Comparison of ENCODE assay signal across 21 cellular contexts in genomic region chr19:38892841-38893240, GRCh38. TPM values are rescaled to one million over a fixed set of nuclear protein-coding genes. Genes with fewer than 3 reads are reported as not detected.
DNase-seq lines count a peak whose midpoint lies in the region; ATAC-seq, FAIRE-seq and TF ChIP-seq lines count a peak whose summit lies in the region.
"Had no signal": no experiment of that assay in that cellular context is flagged by ENCODE, and none has a peak within 500 bp of the region (broad histone marks: within the 10 kb centered on the region; RNA-seq: fewer than 3 reads in every experiment).

No MANE protein-coding gene starts in this region.

- H3K4me1 ChIP-seq in BLaER1 treated with 17β-estradiol and CSF1 and Interleukin-3, amounts not matched to agents 10 nM and 100 nM = peaks cover 35 to 65% (median 61%) of the 10 kb centered on the region in 10 experiments
- H3K4me1 ChIP-seq in HEK293 (ENCODE audit: control insufficient read depth, insufficient read depth, low read length) (peaks cover 3% of the 10 kb centered on the region; the same call in 1 of the 2 replicates), K562 (replicated peaks in 1 of 2; ENCODE audit: control insufficient read depth in 2 of 2, insufficient read depth in 2 of 2, low read length in 2 of 2) (peaks cover under 1 to 21% of the 10 kb centered on the region in 2 experiments; a peak in 4 of 5 replicates), psoas muscle (peaks cover 68% of the 10 kb centered on the region), mesenchymal stem cell (ENCODE audit: control insufficient read depth, insufficient read depth, low read depth, low read length) (peaks cover 1% of the 10 kb centered on the region)
- H3K4me1 ChIP-seq: uterus had no signal

- H2BK120ac ChIP-seq in mesenchymal stem cell (ENCODE audit: low read depth, low read length) = no peak overlapping the region

- H3K14ac ChIP-seq in mesenchymal stem cell (ENCODE audit: low read length in 2 of 2) = no peak overlapping the region

- H3K9me1 ChIP-seq in K562 (ENCODE audit: control insufficient read depth, insufficient read depth, low read length) = no peaks in the 10 kb centered on the region

- no peak overlapping the region for H4K8ac ChIP-seq in mesenchymal stem cell (ENCODE audit: low read length)

- peak overlapping the region in 6 of 11 experiments; percentile 81 to 97 (median 90); a peak in 11 of 22 replicates for H3K4me2 ChIP-seq in BLaER1 treated with 17β-estradiol and CSF1 and Interleukin-3, amounts not matched to agents 10 nM and 100 nM
- no peak overlapping the region for H3K4me2 ChIP-seq in K562 (ENCODE audit: insufficient read depth, low read length)
- no peak overlapping the region for H3K4me2 ChIP-seq in mesenchymal stem cell (ENCODE audit: low read length, poor library complexity, severe bottlenecking)

- no peak for TF ChIP-seq EP300 in K562 (IDR thresholded peaks at IDR 0.05; ENCODE audit: low read length)

- H2BK5ac ChIP-seq in mesenchymal stem cell (ENCODE audit: low read depth, low read length, poor library complexity, severe bottlenecking) = no peak overlapping the region

- no peak for FAIRE-seq in K562 (lab: Jason Lieb, UNC)
- FAIRE-seq: keratinocyte had no signal

- no peak overlapping the region for H4K91ac ChIP-seq in mesenchymal stem cell (ENCODE audit: low read length)

- CTCF ChIA-PET in HEK293 (lab: Yijun Ruan, JAX) (interaction anchor here (0.7 kb wide), 1 partner anchor 150 kb away, joined by 5 read pairs; no protein-coding TSS in a partner anchor), K562 (lab: Yijun Ruan, JAX; ENCODE audit: low intra/inter-chr PET ratio) (interaction anchor here (0.6 kb wide), 1 partner anchor 28 kb away, joined by 3 read pairs; no protein-coding TSS in a partner anchor)

- H3K79me2 ChIP-seq in K562 (ENCODE audit: control insufficient read depth, insufficient read depth, low read length) = no peaks in the 10 kb centered on the region

- H4K20me1 ChIP-seq in BLaER1 treated with 17β-estradiol and CSF1 and Interleukin-3, amounts not matched to agents 10 nM and 100 nM = peaks cover 0 to 33% (median 3%) of the 10 kb centered on the region in 11 experiments; a peak in 8 of 22 replicates
- H4K20me1 ChIP-seq in K562 (replicated peaks; ENCODE audit: control insufficient read depth, insufficient read depth, low read length) = no peaks in the 10 kb centered on the region

- no peak overlapping the region for H3K4me3 ChIP-seq in BLaER1 treated with 17β-estradiol and CSF1 and Interleukin-3, amounts not matched to agents 10 nM and 100 nM
- H3K4me3 ChIP-seq in HEK293 (ENCODE audit: low read depth, low read length) (no peak overlapping the region), K562 (no peak overlapping the region), psoas muscle (no peak overlapping the region), mesenchymal stem cell (ENCODE audit: insufficient read depth in 1 of 2, low read depth in 1 of 2, low read length in 2 of 2) (no peak overlapping the region)
- H3K4me3 ChIP-seq: cardiac muscle cell, lung, uterus had no signal

- WGBS in K562 (ENCODE audit: insufficient coverage, low coverage, missing lambda C conversion rate) = 69% methylated on average over 4 of the region's 5 CpGs
- WGBS in psoas muscle, 3 donors = 57 to 72% (median 57%) methylated on average over 5 of the region's 5 CpGs
- 93% methylated on average over 5 of the region's 5 CpGs for WGBS in mesenchymal stem cell

- in situ Hi-C loops in K562 (cut with MboI) = no loop called here

- no peak for TF ChIP-seq RAD21 in K562 (CRISPR knock-in tag; conservative IDR thresholded peaks at IDR 0.05 in 1 of 2, IDR thresholded peaks at IDR 0.05 in 1 of 2)

- H3K4ac ChIP-seq in mesenchymal stem cell (ENCODE audit: low read depth in 1 of 2, low read length in 2 of 2) = no peak overlapping the region

- peak overlapping the region in 1 of 11 experiments; percentile 77; a peak in 2 of 22 replicates for H3K27ac ChIP-seq in BLaER1 treated with 17β-estradiol and CSF1 and Interleukin-3, amounts not matched to agents 10 nM and 100 nM
- 0 out of 2 replicates have a peak overlapping the region, but pooled peaks have one; percentile 31 for H3K27ac ChIP-seq in HEK293 (ENCODE audit: extremely low read depth, low read depth, low read length)
- no peak overlapping the region for H3K27ac ChIP-seq in K562 (ENCODE audit: extremely low read depth, low read depth, low read length)
- H3K27ac ChIP-seq in psoas muscle = peak overlapping the region; percentile 80
- H3K27ac ChIP-seq in mesenchymal stem cell (ENCODE audit: low read length, poor library complexity, severe bottlenecking) = no peak overlapping the region
- H3K27ac ChIP-seq: cardiac muscle cell, neutrophil, uterus had no signal

- TF ChIP-seq CTCF in HEK293 (tag by site-specific recombination; IDR thresholded peaks at IDR 0.05) (no peak), K562 (IDR thresholded peaks at IDR 0.05 in 2 of 3, conservative IDR thresholded peaks at IDR 0.05 in 1 of 3; ENCODE audit: insufficient read depth in 2 of 3, low read depth in 1 of 3, low read length in 3 of 3) (no peak), psoas muscle (IDR thresholded peaks at IDR 0.05) (no peak)

- H3K9me3 ChIP-seq in BLaER1 treated with 17β-estradiol and CSF1 and Interleukin-3, amounts not matched to agents 10 nM and 100 nM (replicated peaks in 1 of 11) = no peaks in the 10 kb centered on the region
- H3K9me3 ChIP-seq in HEK293 (ENCODE audit: control insufficient read depth, insufficient read depth, low read depth, low read length) (no peaks in the 10 kb centered on the region), K562 (replicated peaks; ENCODE audit: control insufficient read depth, insufficient read depth, low read depth, low read length) (no peaks in the 10 kb centered on the region), psoas muscle (no peaks in the 10 kb centered on the region), mesenchymal stem cell (ENCODE audit: control insufficient read depth, low read length) (no peaks in the 10 kb centered on the region)
- H3K9me3 ChIP-seq: neutrophil, uterus had no signal

- TF ChIP-seq POLR2A in K562 (conservative IDR thresholded peaks at IDR 0.05) = no peak

- H3K9ac ChIP-seq in BLaER1 treated with 17β-estradiol and CSF1 and Interleukin-3, amounts not matched to agents 10 nM and 100 nM = peak overlapping the region in 2 of 11 experiments; percentile 41 to 48; a peak in 3 of 22 replicates
- H3K9ac ChIP-seq in K562 (ENCODE audit: insufficient read depth in 1 of 2, low read depth in 2 of 2, low read length in 2 of 2) (no peak overlapping the region), mesenchymal stem cell (ENCODE audit: low read length) (no peak overlapping the region)

- no peak overlapping the region for H2AFZ ChIP-seq in K562 (ENCODE audit: low read depth, low read length)
- no peak overlapping the region for H2AFZ ChIP-seq in mesenchymal stem cell (ENCODE audit: low read depth, low read length)

- no peak overlapping the region for H3K18ac ChIP-seq in mesenchymal stem cell (ENCODE audit: low read depth in 1 of 2, low read length in 2 of 2)

- no peak overlapping the region for H3K23ac ChIP-seq in mesenchymal stem cell (ENCODE audit: low read length in 2 of 2)

- ATAC-seq in K562 (peak; percentile 45; the same call in 1 of the 3 replicates), psoas muscle (no peak)

- no peak overlapping the region for H2AK5ac ChIP-seq in mesenchymal stem cell (ENCODE audit: low read length, severe bottlenecking)

- DNase-seq in K562 (ENCODE audit: extremely low read depth in 1 of 4, low spot score in 3 of 4) (peak in 1 of 4 experiments; percentile 53), psoas muscle (no peak), AG08395 (ENCODE audit: low spot score) (no peak), mesenchymal stem cell (no peak), NCI-H748 (lab: John Stamatoyannopoulos, UW; ENCODE audit: unreplicated experiment) (no peak)
- DNase-seq: activated CD4-positive, alpha-beta T cell treated with anti-CD3 and anti-CD28 coated beads, Interleukin-2, amount 10 ng/mL, durations not matched to agents 7 days and 5 days; activated naive CD4-positive, alpha-beta T cell treated with anti-CD3 and anti-CD28 coated beads, Interleukin-2, amount 50 U/mL, for 16 hours; CD4-positive, CD25-positive, alpha-beta regulatory T cell; cortex of kidney; NCI-H1092 treated with DMSO at 0.1 percent for 48 hours; NCI-H2081 treated with DMSO at 0.1 percent for 48 hours; NCI-H69; uterus had no signal

- no peak overlapping the region for H2BK12ac ChIP-seq in mesenchymal stem cell (ENCODE audit: low read length in 2 of 2)

- intact Hi-C loops in K562 (cut with micrococcal nuclease) (no loop called here), psoas muscle (cut with DNase I) (loop anchor here in 1 of 2 donors (5.0 kb wide), 1 partner anchor 41 kb away; no protein-coding TSS in a partner anchor)

- H3K27me3 ChIP-seq in BLaER1 treated with 17β-estradiol and CSF1 and Interleukin-3, amounts not matched to agents 10 nM and 100 nM = no peaks in the 10 kb centered on the region
- no peaks in the 10 kb centered on the region for H3K27me3 ChIP-seq in K562 (ENCODE audit: control insufficient read depth in 2 of 2, insufficient read depth in 2 of 2, low read length in 2 of 2)
- H3K27me3 ChIP-seq in psoas muscle (ENCODE audit: insufficient read depth in 3 of 3, low read length in 2 of 3) = no peaks in the 10 kb centered on the region
- no peaks in the 10 kb centered on the region for H3K27me3 ChIP-seq in mesenchymal stem cell (ENCODE audit: control insufficient read depth in 1 of 2, insufficient read depth in 1 of 2, low read length in 2 of 2)
- H3K27me3 ChIP-seq: neutrophil, uterus had no signal

- BruUV-seq in K562 (replicated peaks; lab: Mats Ljungman, UMichigan) = no TSS peak

- no peak overlapping the region for H2BK15ac ChIP-seq in mesenchymal stem cell (ENCODE audit: low read depth, poor library complexity, severe bottlenecking)

- peaks cover 25% of the 10 kb centered on the region for H3K79me1 ChIP-seq in mesenchymal stem cell (replicated peaks; ENCODE audit: low read length, poor library complexity, severe bottlenecking)

- POLR2A ChIA-PET in HEK293 (lab: Yijun Ruan, JAX) (interaction anchor here (0.5 to 0.8 kb wide), 2 partner anchors 16 to 29 kb away, joined by 3 read pairs; no protein-coding TSS in a partner anchor), K562 (lab: Yijun Ruan, JAX) (interaction anchor here (1.0 kb wide), 1 partner anchor 11 kb away, joined by 3 read pairs; no protein-coding TSS in a partner anchor)

- peaks cover 18 to 66% (median 45%) of the 10 kb centered on the region in 11 experiments for H3K36me3 ChIP-seq in BLaER1 treated with 17β-estradiol and CSF1 and Interleukin-3, amounts not matched to agents 10 nM and 100 nM
- H3K36me3 ChIP-seq in HEK293 (ENCODE audit: control insufficient read depth in 2 of 2, insufficient read depth in 1 of 2, low read length in 2 of 2) (peaks cover 17 to 31% of the 10 kb centered on the region in 2 experiments), K562 (ENCODE audit: control insufficient read depth, insufficient read depth, low read length) (peaks cover 23% of the 10 kb centered on the region; the same call in 2 of the 3 replicates), psoas muscle (ENCODE audit: insufficient read depth in 1 of 2, low read depth in 1 of 2) (peaks cover 0 to 55% of the 10 kb centered on the region in 2 donors), mesenchymal stem cell (ENCODE audit: control insufficient read depth in 1 of 2, insufficient read depth in 2 of 2, low read depth in 1 of 2, low read length in 2 of 2) (peaks cover 35 to 54% of the 10 kb centered on the region in 2 experiments)
- H3K36me3 ChIP-seq: cardiac muscle cell, uterus had no signal

RNA-seq across cellular contexts. Expression of gene SIRT2, which starts 6.6 kb away (rescaled TPM):
- total RNA-seq in K562 (2011; cell fraction: chromatin; rRNA removed; ENCODE audit: low replicate concordance) = 51.5 and 89.0 TPM in 2 replicates
- 47.7 and 48.2 TPM in 2 replicates for total RNA-seq in K562 (2011; cell fraction: nucleolus; rRNA removed)
- total RNA-seq in K562 (2011; cell fraction: nucleoplasm; rRNA removed) = 57.0 and 77.0 TPM in 2 replicates
- total RNA-seq in K562 (2014; rRNA removed) = 24.0 and 31.6 TPM in 2 replicates
- 12.6 and 14.4 TPM in 2 replicates for total RNA-seq in K562 (2014; rRNA removed; fragmentation: Illumina TruSeq; extraction: Trizol)
- 21.6 and 21.7 TPM in 2 replicates for total RNA-seq in K562 (2015; rRNA removed; fragmentation: Illumina TruSeq; extraction: Trizol)
- 25.3 and 26.0 TPM in 2 replicates for total RNA-seq in K562 (2021)
- polyA plus RNA-seq in K562 (2011; rRNA removed) = 22.9 and 39.8 TPM in 2 replicates
- polyA plus RNA-seq in K562 (2011; cell fraction: cytosol; rRNA removed) = 33.3 and 43.6 TPM in 2 replicates
- polyA plus RNA-seq in K562 (2011; cell fraction: nucleus; rRNA removed) = 46.8 and 54.3 TPM in 2 replicates
- polyA plus RNA-seq in K562 (2012) = 29.5 and 74.2 TPM in 2 replicates
- 32.6 and 35.2 TPM in 2 replicates for polyA plus RNA-seq in K562 (2014; fragmentation: Illumina TruSeq; extraction: Trizol)
- 1 to 10 TPM; 2.3 to 7.1 TPM for polyA plus RNA-seq in K562 (2014; fragmentation: Nextera tagmentation; extraction: Ambion mirVana)
- polyA plus RNA-seq in K562 (2014; rRNA removed) = 23.5 and 24.6 TPM in 2 replicates
- polyA minus RNA-seq in K562 (2011; rRNA and poly(A)+ RNA removed) = 12.1 and 15.4 TPM in 2 replicates
- polyA minus RNA-seq in K562 (2011; cell fraction: cytosol; rRNA and poly(A)+ RNA removed) = 11.6 and 18.3 TPM in 2 replicates
- 9.6 and 15.1 TPM in 2 replicates for polyA minus RNA-seq in K562 (2011; cell fraction: nucleus; rRNA and poly(A)+ RNA removed)
- 100 to 1,000 TPM; 133 to 180 (median 147) TPM for total RNA-seq in psoas muscle
- 100 to 1,000 TPM; 140 to 260 (median 204) TPM for polyA plus RNA-seq in psoas muscle
- polyA plus RNA-seq in mesenchymal stem cell (2013, experiment 1 of 2) = 57.6 TPM
- polyA plus RNA-seq in mesenchymal stem cell (2013, experiment 2 of 2) = 54.9 TPM

RNA-seq across cellular contexts. Expression of gene NFKBIB, which starts 6.9 kb away (rescaled TPM):
- total RNA-seq in K562 (2011; cell fraction: chromatin; rRNA removed; ENCODE audit: low replicate concordance) = 2.3 and 3.5 TPM in 2 replicates
- total RNA-seq in K562 (2011; cell fraction: nucleolus; rRNA removed) = 5.9 and 6.2 TPM in 2 replicates
- total RNA-seq in K562 (2011; cell fraction: nucleoplasm; rRNA removed) = 2.7 and 3.9 TPM in 2 replicates
- total RNA-seq in K562 (2014; rRNA removed) (37.6 and 54.8 TPM in 2 replicates), K562 (2014; rRNA removed; fragmentation: Illumina TruSeq; extraction: Trizol) (5.8 and 6.1 TPM in 2 replicates), K562 (2015; rRNA removed; fragmentation: Illumina TruSeq; extraction: Trizol) (12.9 TPM in 2 replicates), K562 (2021) (33.5 and 34.7 TPM in 2 replicates), psoas muscle (10 to 100 TPM; 21.9 to 41.0 (median 26.6) TPM)
- polyA plus RNA-seq in K562 (2011; rRNA removed) (10.4 and 11.7 TPM in 2 replicates), K562 (2014; fragmentation: Illumina TruSeq; extraction: Trizol) (7.2 and 14.4 TPM in 2 replicates), K562 (2014; fragmentation: Nextera tagmentation; extraction: Ambion mirVana) (1 to 10 TPM; 1.5 to 1.7 TPM), K562 (2014; rRNA removed) (44.9 and 46.7 TPM in 2 replicates), psoas muscle (100 to 1,000 TPM in 1 of 3 donors, 10 to 100 TPM in 2; 45.5 to 109 (median 50.7) TPM)
- 16.2 and 53.2 TPM in 2 replicates for polyA plus RNA-seq in K562 (2011; cell fraction: cytosol; rRNA removed)
- 5.9 and 10.5 TPM in 2 replicates for polyA plus RNA-seq in K562 (2011; cell fraction: nucleus; rRNA removed)
- polyA plus RNA-seq in K562 (2012) = 26.4 and 28.8 TPM in 2 replicates
- polyA minus RNA-seq in K562 (2011; rRNA and poly(A)+ RNA removed) = 1.9 and 2.9 TPM in 2 replicates
- polyA minus RNA-seq in K562 (2011; cell fraction: cytosol; rRNA and poly(A)+ RNA removed) = 7.3 and 8.0 TPM in 2 replicates
- 2.3 and 2.7 TPM in 2 replicates for polyA minus RNA-seq in K562 (2011; cell fraction: nucleus; rRNA and poly(A)+ RNA removed)
- 23.4 TPM for polyA plus RNA-seq in mesenchymal stem cell (2013, experiment 1 of 2)
- polyA plus RNA-seq in mesenchymal stem cell (2013, experiment 2 of 2) = 24.8 TPM

RNA-seq across cellular contexts. Expression of gene RINL, which starts 14.8 kb away (rescaled TPM):
- total RNA-seq in K562 (2011; cell fraction: chromatin; rRNA removed; ENCODE audit: low replicate concordance) = 12.5 and 23.7 TPM in 2 replicates
- 11.8 and 15.2 TPM in 2 replicates for total RNA-seq in K562 (2011; cell fraction: nucleolus; rRNA removed)
- total RNA-seq in K562 (2011; cell fraction: nucleoplasm; rRNA removed) = 11.6 and 13.7 TPM in 2 replicates
- 5.1 TPM in 2 replicates for total RNA-seq in K562 (2014; rRNA removed)
- 3.1 and 3.7 TPM in 2 replicates for total RNA-seq in K562 (2014; rRNA removed; fragmentation: Illumina TruSeq; extraction: Trizol)
- total RNA-seq in K562 (2015; rRNA removed; fragmentation: Illumina TruSeq; extraction: Trizol) = 4.1 and 5.3 TPM in 2 replicates
- 5.9 and 6.2 TPM in 2 replicates for total RNA-seq in K562 (2021)
- 10.9 and 17.3 TPM in 2 replicates for polyA plus RNA-seq in K562 (2011; rRNA removed)
- 10.6 and 12.7 TPM in 2 replicates for polyA plus RNA-seq in K562 (2011; cell fraction: cytosol; rRNA removed)
- polyA plus RNA-seq in K562 (2011; cell fraction: nucleus; rRNA removed) = 18.6 and 22.5 TPM in 2 replicates
- polyA plus RNA-seq in K562 (2012) = 5.2 and 22.0 TPM in 2 replicates
- polyA plus RNA-seq in K562 (2014; fragmentation: Illumina TruSeq; extraction: Trizol) = 3.8 and 4.9 TPM in 2 replicates
- polyA plus RNA-seq in K562 (2014; fragmentation: Nextera tagmentation; extraction: Ambion mirVana) = 1 to 10 TPM in 1 of 2 experiments, under 1 TPM in 1; 0.82 to 1.1 TPM
- polyA plus RNA-seq in K562 (2014; rRNA removed) = 4.9 and 5.0 TPM in 2 replicates
- polyA minus RNA-seq in K562 (2011; rRNA and poly(A)+ RNA removed) = 4.1 and 5.7 TPM in 2 replicates
- polyA minus RNA-seq in K562 (2011; cell fraction: cytosol; rRNA and poly(A)+ RNA removed) = 3.1 and 8.8 TPM in 2 replicates
- polyA minus RNA-seq in K562 (2011; cell fraction: nucleus; rRNA and poly(A)+ RNA removed) = 6.2 and 11.0 TPM in 2 replicates
- total RNA-seq in psoas muscle = 1 to 10 TPM; 1.5 to 4.8 (median 2.2) TPM
- 1 to 10 TPM; 2.2 to 3.4 (median 2.2) TPM for polyA plus RNA-seq in psoas muscle
- polyA plus RNA-seq in mesenchymal stem cell (2013, experiment 1 of 2) = 1.1 TPM
- polyA plus RNA-seq in mesenchymal stem cell (2013, experiment 2 of 2) = 1.6 TPM

RNA-seq across cellular contexts. Expression of gene CCER2, which starts 19.1 kb away (rescaled TPM):
- total RNA-seq in K562 (2011; cell fraction: chromatin; rRNA removed; ENCODE audit: low replicate concordance) = 1.8 and 2.5 TPM in 2 replicates
- 0.66 and 1.7 TPM in 2 replicates for total RNA-seq in K562 (2011; cell fraction: nucleolus; rRNA removed)
- total RNA-seq in K562 (2011; cell fraction: nucleoplasm; rRNA removed) = 0.84 and 1.2 TPM in 2 replicates
- not detected in 2 replicates for total RNA-seq in K562 (2014; rRNA removed)
- not detected in 2 replicates for total RNA-seq in K562 (2014; rRNA removed; fragmentation: Illumina TruSeq; extraction: Trizol)
- total RNA-seq in K562 (2015; rRNA removed; fragmentation: Illumina TruSeq; extraction: Trizol) = not detected in 2 replicates
- 0.40 TPM in 1 of 2 replicates, not detected in the other for total RNA-seq in K562 (2021)
- 0.19 and 0.21 TPM in 2 replicates for polyA plus RNA-seq in K562 (2011; rRNA removed)
- polyA plus RNA-seq in K562 (2011; cell fraction: cytosol; rRNA removed) = 0.19 TPM in 1 of 2 replicates, not detected in the other
- polyA plus RNA-seq in K562 (2011; cell fraction: nucleus; rRNA removed) = 1.4 and 1.7 TPM in 2 replicates
- 0.61 and 1.2 TPM in 2 replicates for polyA plus RNA-seq in K562 (2012)
- polyA plus RNA-seq in K562 (2014; fragmentation: Illumina TruSeq; extraction: Trizol) = not detected in 2 replicates
- polyA plus RNA-seq in K562 (2014; fragmentation: Nextera tagmentation; extraction: Ambion mirVana) = not detected
- polyA plus RNA-seq in K562 (2014; rRNA removed) = 0.13 and 0.68 TPM in 2 replicates
- not detected in 2 replicates for polyA minus RNA-seq in K562 (2011; rRNA and poly(A)+ RNA removed)
- polyA minus RNA-seq in K562 (2011; cell fraction: cytosol; rRNA and poly(A)+ RNA removed) = not detected in 2 replicates
- not detected in 2 replicates for polyA minus RNA-seq in K562 (2011; cell fraction: nucleus; rRNA and poly(A)+ RNA removed)
- total RNA-seq in psoas muscle = 1 to 10 TPM in 2 of 4 donors, under 1 TPM in 1, not detected in 1; 0.25 to 1.1 (median 1.0) TPM
- under 1 TPM; 0.14 to 0.77 (median 0.21) TPM for polyA plus RNA-seq in psoas muscle
- polyA plus RNA-seq in mesenchymal stem cell (2013, experiment 1 of 2) = not detected
- polyA plus RNA-seq in mesenchymal stem cell (2013, experiment 2 of 2) = 0.05 TPM
- total RNA-seq: glomerular endothelial cell, pulmonary artery endothelial cell had no signal
- polyA plus RNA-seq: CD4-positive, CD25-positive, alpha-beta regulatory T cell had no signal

RNA-seq across cellular contexts. Expression of gene SARS2, which starts 37.7 kb away (rescaled TPM):
- 95.5 and 266 TPM in 2 replicates for total RNA-seq in K562 (2011; cell fraction: chromatin; rRNA removed; ENCODE audit: low replicate concordance)
- total RNA-seq in K562 (2011; cell fraction: nucleolus; rRNA removed) = 170 and 174 TPM in 2 replicates
- 96.4 and 116 TPM in 2 replicates for total RNA-seq in K562 (2011; cell fraction: nucleoplasm; rRNA removed)
- total RNA-seq in K562 (2014; rRNA removed) (32.2 and 39.5 TPM in 2 replicates), K562 (2014; rRNA removed; fragmentation: Illumina TruSeq; extraction: Trizol) (12.8 and 15.5 TPM in 2 replicates), K562 (2015; rRNA removed; fragmentation: Illumina TruSeq; extraction: Trizol) (36.3 and 38.0 TPM in 2 replicates), K562 (2021) (50.6 and 59.1 TPM in 2 replicates), psoas muscle (10 to 100 TPM; 15.1 to 17.8 (median 16.8) TPM)
- polyA plus RNA-seq in K562 (2011; rRNA removed) (31.3 and 55.5 TPM in 2 replicates), K562 (2014; fragmentation: Illumina TruSeq; extraction: Trizol) (31.7 and 55.2 TPM in 2 replicates), K562 (2014; fragmentation: Nextera tagmentation; extraction: Ambion mirVana) (1 to 10 TPM; 3.1 to 7.0 TPM), K562 (2014; rRNA removed) (55.5 and 60.3 TPM in 2 replicates), psoas muscle (10 to 100 TPM; 13.3 to 19.8 (median 17.0) TPM)
- 42.5 and 85.9 TPM in 2 replicates for polyA plus RNA-seq in K562 (2011; cell fraction: cytosol; rRNA removed)
- 237 and 321 TPM in 2 replicates for polyA plus RNA-seq in K562 (2011; cell fraction: nucleus; rRNA removed)
- polyA plus RNA-seq in K562 (2012) = 39.9 and 57.3 TPM in 2 replicates
- polyA minus RNA-seq in K562 (2011; rRNA and poly(A)+ RNA removed) = 13.7 and 15.9 TPM in 2 replicates
- 25.8 and 38.1 TPM in 2 replicates for polyA minus RNA-seq in K562 (2011; cell fraction: cytosol; rRNA and poly(A)+ RNA removed)
- polyA minus RNA-seq in K562 (2011; cell fraction: nucleus; rRNA and poly(A)+ RNA removed) = 41.6 and 51.5 TPM in 2 replicates
- 17.6 TPM for polyA plus RNA-seq in mesenchymal stem cell (2013, experiment 1 of 2)
- 15.2 TPM for polyA plus RNA-seq in mesenchymal stem cell (2013, experiment 2 of 2)

Comparison
In these comparisons a context has a peak if more than half of its experiments do, and no peak if none do; other contexts are left out.
1. H3K27ac ChIP-seq: peak in HEK293 (single experiment) and psoas muscle (single experiment); none in K562 (single experiment) and mesenchymal stem cell (single experiment).
2. H3K4me2 ChIP-seq: peak in BLaER1 treated with 17β-estradiol and CSF1 and Interleukin-3, amounts not matched to agents 10 nM and 100 nM (6 of 11); none in K562 (single experiment) and mesenchymal stem cell (single experiment).